21 cellular contexts compared by ENCODE assay signal in genomic region chr7:70285854-70286253, GRCh38.
"Had no signal": no experiment of that assay in that cellular context is flagged by ENCODE, and none has a peak within 500 bp of the region (broad histone marks: within the 10 kb centered on the region; RNA-seq: fewer than 3 reads in every experiment).

No MANE protein-coding gene starts in this region.

- H3K4me3 ChIP-seq: MG63, SJSA1, SK-N-MC had no signal

- H3K4me1 ChIP-seq: SJSA1 had no signal

- H3K9me3 ChIP-seq: MG63 had no signal

- DNase-seq: IMR-90, Karpas-422, KG1, MG63, NCI-H1092, NCI-H1105 treated with DMSO at 0.1 percent for 48 hours, NCI-H1417 treated with DMSO at 0.1 percent for 48 hours, NCI-H146, NCI-H187, NCI-H2029, NCI-H2171, NCI-H226, NCI-H446, NCI-H510A, NCI-H524 treated with DMSO at 0.1 percent for 48 hours, RPMI8226, SHP77 treated with DMSO at 0.1 percent for 48 hours had no signal

- H3K27ac ChIP-seq: SJSA1, SK-N-MC had no signal

- H3K36me3 ChIP-seq: MG63, SJSA1 had no signal

- H3K27me3 ChIP-seq: MG63, SJSA1 had no signal

- ATAC-seq: HepG2, Right ventricle myocardium inferior had no signal

- FAIRE-seq: HepG2 had no signal
